ENCODE assay signal across 25 cellular contexts in the genomic region with DNA sequence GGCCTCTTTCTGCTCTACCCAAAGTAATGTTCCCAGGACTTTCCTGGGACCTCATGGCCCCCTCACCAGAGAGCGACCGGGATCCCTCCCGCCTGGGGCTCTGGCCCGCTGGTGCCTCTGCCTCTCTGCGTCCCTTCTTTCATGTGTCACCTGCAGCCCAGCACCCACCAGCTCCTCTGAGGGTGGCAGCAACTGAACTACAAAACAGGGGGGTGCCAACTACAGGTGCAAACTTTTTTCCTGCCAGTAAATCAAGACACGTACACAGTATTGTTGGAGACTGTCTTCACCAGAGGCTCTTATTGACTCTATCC.
"Had no signal": no experiment of that assay in that cellular context is flagged by ENCODE, and none has a peak within 500 bp of the region (broad histone marks: within the 10 kb centered on the region; RNA-seq: fewer than 3 reads in every experiment).

No MANE protein-coding gene starts in this region.

- H3K36me3 ChIP-seq: esophagus squamous epithelium, heart right ventricle, lower lobe of right lung, prostate gland, spleen, tibial nerve, upper lobe of left lung had no signal

- H3K27ac ChIP-seq: esophagus squamous epithelium, heart right ventricle, lower lobe of right lung, prostate gland, skin epidermis, spleen, testis, tibial nerve, upper lobe of left lung had no signal

- H3K4me1 Mint-ChIP-seq: endodermal cell; stimulated activated memory B cell treated with anti-CD40 and anti-IgM and Interleukin-4, amounts not matched to agents 10 μg/mL and 1 μg/mL and 100 μg/mL, for 72 hours had no signal

- H3K9me3 ChIP-seq: esophagus squamous epithelium, lower lobe of right lung, prostate gland, testis, upper lobe of left lung had no signal

- H3K4me3 ChIP-seq: esophagus squamous epithelium, heart right ventricle, lower lobe of right lung, prostate gland, skin epidermis, spleen, testis, tibial nerve, upper lobe of left lung had no signal

- H3K4me3 Mint-ChIP-seq: endodermal cell; natural killer cell; stimulated activated memory B cell treated with anti-CD40 and anti-IgM and Interleukin-4, amounts not matched to agents 10 μg/mL and 1 μg/mL and 100 μg/mL, for 72 hours had no signal

- H3K27me3 ChIP-seq: esophagus squamous epithelium, heart right ventricle, spleen, testis, tibial nerve, upper lobe of left lung had no signal

- H3K36me3 Mint-ChIP-seq: stimulated activated memory B cell treated with anti-CD40 and anti-IgM and Interleukin-4, amounts not matched to agents 10 μg/mL and 1 μg/mL and 100 μg/mL, for 72 hours had no signal

- DNase-seq: cerebellar nuclear complex; effector CD8-positive, alpha-beta T cell; endodermal cell; erythroblast; esophagus squamous epithelium; foreskin melanocyte; glutamatergic neuron; heart right ventricle; hippocampal formation; islet precursor cell; kidney glomerular epithelial cell; left ventricle myocardium superior; lower lobe of right lung; natural killer cell; right cardiac atrium; spleen; stimulated activated CD4-positive, alpha-beta T cell treated with anti-CD3 and anti-CD28 coated beads, Interleukin-4, amount 100 ng/mL, for 4 hours; stimulated activated naive CD8-positive, alpha-beta T cell treated with anti-CD3 and anti-CD28 coated beads, Interleukin-15, Interleukin-2, amounts not matched to agents 100 U/mL and 50 U/mL, for 24 hours; substantia nigra; testis; upper lobe of left lung had no signal

- H3K4me1 ChIP-seq: esophagus squamous epithelium, lower lobe of right lung, prostate gland, testis, tibial nerve, upper lobe of left lung had no signal

- H3K27ac Mint-ChIP-seq: endodermal cell; natural killer cell; stimulated activated memory B cell treated with anti-CD40 and anti-IgM and Interleukin-4, amounts not matched to agents 10 μg/mL and 1 μg/mL and 100 μg/mL, for 72 hours had no signal
